In genomic region chr7:102129636-102130370, GRCh38 we compare ENCODE assay signal across 1 cellular context.
TF ChIP-seq lines count a peak whose summit lies in the region.

No MANE protein-coding gene starts in this region.

TF ChIP-seq in GM23338, 12 proteins besides CTCF, POLR2A, EP300 and RAD21 (continued from another document):
- TF ChIP-seq ZNF331 (CRISPR knock-in tag; IDR thresholded peaks at IDR 0.05; ENCODE audit: low read depth) (no peak), CREB1 (CRISPR knock-in tag; IDR thresholded peaks at IDR 0.05; ENCODE audit: low read depth) (no peak), JUNB (IDR thresholded peaks at IDR 0.05; ENCODE audit: unreplicated experiment) (no peak), ZNF114 (CRISPR knock-in tag; IDR thresholded peaks at IDR 0.05) (no peak), ETS1 (IDR thresholded peaks at IDR 0.05) (no peak), REST (IDR thresholded peaks at IDR 0.05; ENCODE audit: unreplicated experiment) (no peak)
TF ChIP-seq in GM23338: peak in this region for 0.
